In the genomic region with DNA sequence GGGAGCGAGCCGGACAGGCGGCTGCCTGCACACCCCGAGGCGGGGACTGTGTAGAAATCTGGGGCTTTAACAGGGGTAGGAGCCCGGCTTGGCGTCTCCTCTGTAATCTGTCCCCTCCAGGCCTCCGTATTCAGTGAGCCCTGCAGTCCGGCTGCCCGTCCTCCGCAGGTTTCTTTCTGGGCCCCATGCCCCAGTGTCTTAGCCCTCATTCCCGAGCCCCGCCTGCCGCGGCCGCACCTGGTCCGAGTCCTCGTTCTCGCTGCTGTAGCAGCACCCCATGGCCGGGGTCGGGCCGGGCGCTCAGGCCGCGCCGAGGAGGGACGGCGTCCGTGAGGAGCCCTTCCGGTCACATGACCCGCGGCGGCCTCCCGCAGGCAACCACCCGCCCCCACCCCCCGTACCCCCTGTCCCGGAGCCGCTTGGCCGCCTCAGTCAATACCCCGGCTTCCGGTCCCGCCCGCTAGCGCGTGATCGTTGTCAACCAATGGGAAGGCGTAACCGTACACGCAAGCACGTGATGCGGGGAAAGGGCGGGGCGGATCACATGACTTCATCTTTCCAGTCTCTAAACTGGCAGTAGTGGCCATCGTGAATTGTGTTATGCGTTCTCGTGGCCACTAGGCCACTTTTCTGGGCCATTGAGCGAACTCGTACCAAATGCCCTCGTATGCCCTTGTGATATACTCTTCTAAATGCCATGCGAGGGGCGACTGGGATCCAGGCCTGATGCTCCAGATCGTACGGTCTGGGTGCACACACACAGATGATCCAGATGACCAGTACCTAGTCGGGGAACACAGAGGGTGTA, we compare ENCODE assay signal across 8 cellular contexts. TPM values are rescaled to one million over a fixed set of nuclear protein-coding genes. Genes with fewer than 3 reads are reported as not detected.
DNase-seq lines count a peak whose midpoint lies in the region; ATAC-seq and TF ChIP-seq lines count a peak whose summit lies in the region.

A gene (minus strand): TSS at position 352 of the 808 bp plus-strand sequence. CDS start 73 bp downstream, at position 279.

- H3K27me3 ChIP-seq in OCI-LY3 (ENCODE audit: low read depth, low read length) = no peaks in the 10 kb centered on the region

- H3K79me2 ChIP-seq in OCI-LY3 (ENCODE audit: low read length) = peaks cover 39% of the 10 kb centered on the region

- peak within 1 kb of the TSS; percentile 95 for H3K4me2 ChIP-seq in OCI-LY3 (ENCODE audit: low read length)

- no peaks in the 10 kb centered on the region for H4K20me1 ChIP-seq in OCI-LY3 (ENCODE audit: insufficient read depth, low read length)

- H2AFZ ChIP-seq in OCI-LY3 (ENCODE audit: low read depth, low read length) = peak within 1 kb of the TSS; percentile 72; the same call in 1 of the 2 replicates

- peak within 1 kb of the TSS; percentile 98 for H3K27ac Mint-ChIP-seq in endothelial cell (ENCODE audit: unreplicated experiment)

- no peaks in the 10 kb centered on the region for H3K9me3 Mint-ChIP-seq in endothelial cell (ENCODE audit: unreplicated experiment)

- H3K4me3 ChIP-seq in OCI-LY3 (ENCODE audit: low read length) = peak within 1 kb of the TSS; percentile 97

- peak within 1 kb of the TSS; percentile 99 for H3K9ac ChIP-seq in OCI-LY3 (ENCODE audit: low read length)

- H3K4me3 Mint-ChIP-seq in endothelial cell (ENCODE audit: unreplicated experiment) = peak within 1 kb of the TSS; percentile 93

- H3K4me1 Mint-ChIP-seq in endothelial cell (ENCODE audit: unreplicated experiment) = peaks cover 39% of the 10 kb centered on the region

- peaks cover 17% of the 10 kb centered on the region for H3K36me3 ChIP-seq in OCI-LY3 (replicated peaks; ENCODE audit: low read depth, low read length)

- peaks cover 20% of the 10 kb centered on the region for H3K4me1 ChIP-seq in OCI-LY3 (ENCODE audit: low read length)

- H3K36me3 Mint-ChIP-seq in endothelial cell (ENCODE audit: low read depth, unreplicated experiment) = peaks cover 28% of the 10 kb centered on the region

- peaks cover 30% of the 10 kb centered on the region for H3K27me3 Mint-ChIP-seq in endothelial cell (ENCODE audit: unreplicated experiment)

- peak within 1 kb of the TSS; percentile 71 for H3K27ac ChIP-seq in OCI-LY3 (ENCODE audit: low read length)

- peak; percentile 88 for ATAC-seq in GM21447 (IDR thresholded peaks at IDR 0.05; ENCODE audit: unreplicated experiment)

- no peak for TF ChIP-seq CTCF in OCI-LY3 (IDR thresholded peaks at IDR 0.05; ENCODE audit: low read depth, low read length)
- peak; percentile 82 for TF ChIP-seq CTCF in endothelial cell (IDR thresholded peaks at IDR 0.05; ENCODE audit: unreplicated experiment)

- H3K9me3 ChIP-seq in OCI-LY3 (ENCODE audit: insufficient read depth, low read length) = no peaks in the 10 kb centered on the region

- peak; percentile 97 for DNase-seq in D341Med (ENCODE audit: low spot score)
- DNase-seq in HuH-7 (ENCODE audit: low spot score) = peak; percentile 88
- DNase-seq in activated CD8-positive, alpha-beta memory T cell treated with anti-CD3 and anti-CD28 coated beads, Interleukin-2, amount 50 U/mL, for 48 hours = peak; percentile 97
- peak; percentile 97 for DNase-seq in endothelial cell (ENCODE audit: low spot score)
- peak; percentile 99 for DNase-seq in midbrain (lab: John Stamatoyannopoulos, UW)
- peak; percentile 96 for DNase-seq in stimulated activated CD8-positive, alpha-beta memory T cell treated with anti-CD3 and anti-CD28 coated beads, Interleukin-2, amount 100 ng/mL, for 1 hour (ENCODE audit: low read depth in 2 of 2)

RNA-seq across cellular contexts. Expression of the gene that starts here (rescaled TPM):
- total RNA-seq in endothelial cell (ENCODE audit: unreplicated experiment) = 105 TPM

Comparison
In these comparisons a context has a peak if more than half of its experiments do, and no peak if none do; other contexts are left out.
1. Peak in every context shown above with its lines: DNase-seq, ATAC-seq, H3K4me3 ChIP-seq and H3K27ac ChIP-seq.